11 cellular contexts compared by ENCODE assay signal in genomic region chr4:105196523-105197145, GRCh38. TPM values are rescaled to one million over a fixed set of nuclear protein-coding genes. Genes with fewer than 3 reads are reported as not detected.
DNase-seq lines count a peak whose midpoint lies in the region; ATAC-seq and TF ChIP-seq lines count a peak whose summit lies in the region.
"Had no signal": no experiment of that assay in that cellular context is flagged by ENCODE, and none has a peak within 500 bp of the region (broad histone marks: within the 10 kb centered on the region; RNA-seq: fewer than 3 reads in every experiment).

No MANE protein-coding gene starts in this region.

- no peak overlapping the region for H3K4me2 ChIP-seq in HCT116 (ENCODE audit: low read length)

- no peak overlapping the region for H3K9ac ChIP-seq in HCT116 (ENCODE audit: low read length)

- CTCF ChIA-PET in HCT116 (lab: Charles Lee): no interaction called here

- H3K27ac Mint-ChIP-seq in T-helper 17 cell: no peak overlapping the region
- no peak overlapping the region for H3K27ac Mint-ChIP-seq in mesothelial cell of epicardium

- H3K9me2 ChIP-seq in HCT116 (ENCODE audit: insufficient read depth): no peaks in the 10 kb centered on the region

- peak; percentile 64 for ATAC-seq in HCT116
- ATAC-seq in T-helper 17 cell: peak; percentile 60

- H3K9me3 ChIP-seq in BE2C: no peaks in the 10 kb centered on the region
- no peaks in the 10 kb centered on the region for H3K9me3 ChIP-seq in HCT116 (ENCODE audit: control insufficient read depth in 1 of 2, insufficient read depth in 1 of 2, low read depth in 1 of 2, low read length in 2 of 2)
- no peaks in the 10 kb centered on the region for H3K9me3 ChIP-seq in T-helper 17 cell (ENCODE audit: control insufficient read depth, low read length, poor library complexity, severe bottlenecking)

- no peaks in the 10 kb centered on the region for H3K27me3 Mint-ChIP-seq in T-helper 17 cell
- no peaks in the 10 kb centered on the region for H3K27me3 Mint-ChIP-seq in mesothelial cell of epicardium (ENCODE audit: low read depth)
- H3K27me3 Mint-ChIP-seq: activated naive CD8-positive, alpha-beta T cell; naive thymus-derived CD8-positive, alpha-beta T cell had no signal

- no peaks in the 10 kb centered on the region for H3K27me3 ChIP-seq in BE2C
- H3K27me3 ChIP-seq in HCT116 (ENCODE audit: insufficient read depth, low read length): no peaks in the 10 kb centered on the region

- H4K20me1 ChIP-seq in HCT116 (ENCODE audit: insufficient read depth): no peaks in the 10 kb centered on the region

- RAD21 ChIA-PET in HCT116 (lab: Charles Lee; ENCODE audit: low non-redundant PET in 1 of 2, low total read pairs in 2 of 2, uncharacterized antibody in 2 of 2, unreplicated experiment in 2 of 2): no interaction called here

- H3K36me3 Mint-ChIP-seq in T-helper 17 cell (ENCODE audit: low read depth) (peaks cover 7% of the 10 kb centered on the region), mesothelial cell of epicardium (peaks cover 23% of the 10 kb centered on the region)

- POLR2A ChIA-PET in HCT116 (lab: Charles Lee): no interaction called here

- TF ChIP-seq CTCF in BE2C (IDR thresholded peaks at IDR 0.05; ENCODE audit: low read depth, low read length): peak; percentile 26
- TF ChIP-seq CTCF in HCT116 (IDR thresholded peaks at IDR 0.05 in 2 of 3, conservative IDR thresholded peaks at IDR 0.05 in 1 of 3; ENCODE audit: borderline replicate concordance in 1 of 3, insufficient read depth in 1 of 3, low read depth in 2 of 3, low read length in 2 of 3): peak in 2 of 3 experiments; percentile 30 to 41; a peak in 2 of 6 replicates
- TF ChIP-seq CTCF in mesothelial cell of epicardium (IDR thresholded peaks at IDR 0.05; ENCODE audit: unreplicated experiment): no peak

- DNase-seq in BE2C (no peak), HCT116 (ENCODE audit: low read depth, low spot score) (peak; percentile 6), T-helper 17 cell (no peak), left kidney (ENCODE audit: low read depth, low spot score) (peak; percentile 13), mesothelial cell of epicardium (ENCODE audit: low spot score in 2 of 2, unreplicated experiment in 2 of 2) (no peak), HK-2 (ENCODE audit: unreplicated experiment) (no peak)
- DNase-seq in activated CD4-positive, alpha-beta T cell treated with anti-CD3 and anti-CD28 coated beads for 48 hours: no peak
- DNase-seq in stimulated activated CD4-positive, alpha-beta T cell treated with anti-CD3 and anti-CD28 coated beads, Interleukin-4, amount 100 ng/mL, for 4 hours: no peak
- DNase-seq: NCI-H2107 had no signal

- no peak for TF ChIP-seq RAD21 in HCT116 (IDR thresholded peaks at IDR 0.05; ENCODE audit: low read depth)

- no peaks in the 10 kb centered on the region for H3K79me2 ChIP-seq in HCT116 (ENCODE audit: insufficient read depth, low read length)

- H3K4me3 Mint-ChIP-seq in T-helper 17 cell (no peak overlapping the region), mesothelial cell of epicardium (no peak overlapping the region)
- H3K4me3 Mint-ChIP-seq: activated naive CD8-positive, alpha-beta T cell; naive thymus-derived CD8-positive, alpha-beta T cell had no signal

- TF ChIP-seq POLR2A in HCT116 (IDR thresholded peaks at IDR 0.05; ENCODE audit: borderline replicate concordance, extremely low read depth, insufficient read depth, insufficient read length): no peak

- H3K27ac ChIP-seq in HCT116 (ENCODE audit: low read depth, low read length): no peak overlapping the region

- no peak overlapping the region for H3K4me3 ChIP-seq in BE2C (ENCODE audit: low read depth, low read length)
- H3K4me3 ChIP-seq in HCT116 (replicated peaks in 1 of 2; ENCODE audit: low read depth in 1 of 2, low read length in 2 of 2): no peak overlapping the region

- peaks cover 4% of the 10 kb centered on the region; the same call in 1 of the 2 replicates for H3K36me3 ChIP-seq in BE2C
- no peaks in the 10 kb centered on the region for H3K36me3 ChIP-seq in HCT116 (ENCODE audit: control insufficient read depth in 1 of 2, insufficient read depth in 2 of 2, low read length in 2 of 2)

- no peaks in the 10 kb centered on the region for H3K9me3 Mint-ChIP-seq in mesothelial cell of epicardium
- H3K9me3 Mint-ChIP-seq: naive thymus-derived CD8-positive, alpha-beta T cell had no signal

- H3K4me1 Mint-ChIP-seq in T-helper 17 cell (peaks cover 23% of the 10 kb centered on the region), mesothelial cell of epicardium (peaks cover 8% of the 10 kb centered on the region)

- no peaks in the 10 kb centered on the region for H3K4me1 ChIP-seq in BE2C
- H3K4me1 ChIP-seq in HCT116 (ENCODE audit: control insufficient read depth in 1 of 2, insufficient read depth in 2 of 2, low read length in 2 of 2): peaks cover 0 to 2% of the 10 kb centered on the region in 2 experiments; a peak in 1 of 4 replicates

- no TSS peak for BruUV-seq in HCT116 (replicated peaks; lab: Mats Ljungman, UMichigan)

- intact Hi-C loops in HCT116 (cut with micrococcal nuclease): no loop called here

- no peak overlapping the region for H2AFZ ChIP-seq in HCT116 (ENCODE audit: low read depth, low read length, poor library complexity, severe bottlenecking)

TF ChIP-seq in HCT116, 20 proteins besides CTCF, POLR2A, EP300 and RAD21:
- TF ChIP-seq SIN3A (IDR thresholded peaks at IDR 0.05; ENCODE audit: low read depth) (no peak), POLR2AphosphoS5 (IDR thresholded peaks at IDR 0.05; ENCODE audit: low read depth, low read length) (no peak), EZH2phosphoT487 (IDR thresholded peaks at IDR 0.05; ENCODE audit: borderline replicate concordance) (no peak), ATF3 (IDR thresholded peaks at IDR 0.05) (no peak), FOSL1 (IDR thresholded peaks at IDR 0.05; ENCODE audit: low read depth) (no peak), CEBPB (IDR thresholded peaks at IDR 0.05; ENCODE audit: low read depth) (no peak), ZFX (IDR thresholded peaks at IDR 0.05) (no peak), SP1 (IDR thresholded peaks at IDR 0.05; ENCODE audit: low read depth) (no peak), JUND (IDR thresholded peaks at IDR 0.05) (no peak), CBX3 (IDR thresholded peaks at IDR 0.05; ENCODE audit: low read depth) (no peak), ZNF274 (IDR thresholded peaks at IDR 0.05; ENCODE audit: low read depth, low read length) (no peak), TCF7L2 (IDR thresholded peaks at IDR 0.05; ENCODE audit: borderline replicate concordance, extremely low read depth, insufficient read depth, insufficient read length) (no peak), ELF1 (IDR thresholded peaks at IDR 0.05; ENCODE audit: borderline replicate concordance, low read depth) (no peak), SRF (IDR thresholded peaks at IDR 0.05; ENCODE audit: low read depth) (no peak), EZH2 (IDR thresholded peaks at IDR 0.05) (no peak), EGR1 (IDR thresholded peaks at IDR 0.05; ENCODE audit: low read depth) (no peak), REST (IDR thresholded peaks at IDR 0.05; ENCODE audit: low read depth) (no peak), MAX (IDR thresholded peaks at IDR 0.05) (no peak)
TF ChIP-seq in HCT116: peak in this region for 0.

RNA-seq across cellular contexts. Expression of gene TET2, which starts 50.0 kb away (rescaled TPM):
- 9.4 TPM for polyA plus RNA-seq in BE2C (2012; ENCODE audit: insufficient read depth, insufficient read length, low read depth)
- total RNA-seq in HCT116 (2021; ENCODE audit: unreplicated experiment) (9.7 TPM), T-helper 17 cell (10 to 100 TPM; 41.1 to 53.2 TPM), mesothelial cell of epicardium (42.1 to 43.3 TPM (median 42.5 TPM) in 3 replicates)
- polyA plus RNA-seq in HCT116 (2012): 2.7 and 2.8 TPM in 2 replicates

Comparison
In these comparisons a context has a peak if more than half of its experiments do, and no peak if none do; other contexts are left out.
1. DNase-seq: peak in HCT116 (single experiment) and left kidney (single experiment); none in BE2C (single experiment), T-helper 17 cell (0 of 3), activated CD4-positive, alpha-beta T cell treated with anti-CD3 and anti-CD28 coated beads for 48 hours (single experiment), mesothelial cell of epicardium (0 of 2), stimulated activated CD4-positive, alpha-beta T cell treated with anti-CD3 and anti-CD28 coated beads, Interleukin-4, amount 100 ng/mL, for 4 hours (0 of 2) and HK-2 (single experiment).